Comparison of ENCODE assay signal across 8 cellular contexts in genomic region chr4:105708376-105709080, GRCh38. TPM values are rescaled to one million over a fixed set of nuclear protein-coding genes. Genes with fewer than 3 reads are reported as not detected.
DNase-seq lines count a peak whose midpoint lies in the region; ATAC-seq, FAIRE-seq and TF ChIP-seq lines count a peak whose summit lies in the region.

TSS of gene GSTCD (plus strand) at chr4:105708784. CDS start at chr4:105717614, 8,830 bp downstream.
TSS of gene INTS12 (minus strand) at chr4:105708689. CDS start at chr4:105700005, 8,684 bp downstream.

- no peak for TF ChIP-seq CTCF in WI38 (IDR thresholded peaks at IDR 0.05; ENCODE audit: low read depth, low read length)
- TF ChIP-seq CTCF in bronchial epithelial cell (IDR thresholded peaks at IDR 0.05; ENCODE audit: insufficient read depth, low read length, severe bottlenecking) = no peak

- in situ Hi-C loops in ACHN (cut with HindIII; ENCODE audit: low pct_ligation_motif_present, low pct_unique_long_range_greater_than_20kb, low sequenced_read_pairs) = no loop called here

- FAIRE-seq in bronchial epithelial cell (lab: Jason Lieb, UNC) (peak; percentile 72), small intestine (lab: Jason Lieb, UNC) (no peak)

- peaks cover 2 to 6% of the 10 kb centered on the region in 2 donors for H3K4me1 ChIP-seq in small intestine (ENCODE audit: control insufficient read depth in 2 of 2, insufficient read depth in 1 of 2, low read depth in 1 of 2, low read length in 1 of 2)

- WGBS in small intestine, 3 donors = 0% methylated on average over 58 of the region's 58 CpGs

- H3K36me3 ChIP-seq in bronchial epithelial cell (ENCODE audit: control insufficient read depth, insufficient read depth, low read length) = no peaks in the 10 kb centered on the region
- H3K36me3 ChIP-seq in small intestine (ENCODE audit: control insufficient read depth in 2 of 2, insufficient read depth in 2 of 2, low read length in 2 of 2) = peaks cover 0 to 6% of the 10 kb centered on the region in 2 donors

- ATAC-seq in GM18873 (IDR thresholded peaks at IDR 0.05; ENCODE audit: low FRiP score, unreplicated experiment) (peak; percentile 80), HG03139 (IDR thresholded peaks at IDR 0.05; ENCODE audit: unreplicated experiment) (peak; percentile 80)

- peak within 1 kb of the TSS; percentile 94 for H3K4me3 ChIP-seq in WI38 (ENCODE audit: low read depth, low read length)
- H3K4me3 ChIP-seq in bronchial epithelial cell (ENCODE audit: low read depth, low read length) = peak within 1 kb of the TSS; percentile 55
- peak within 1 kb of the TSS; percentile 85 to 98 for H3K4me3 ChIP-seq in small intestine (ENCODE audit: low read depth in 1 of 2, low read length in 2 of 2)

- H3K27ac ChIP-seq in small intestine (ENCODE audit: low read depth in 1 of 2, low read length in 1 of 2) = peak within 1 kb of the TSS; percentile 90 to 94

- DNase-seq in ACHN = peak; percentile 93
- peak; percentile 93 for DNase-seq in NCI-H2227 (lab: John Stamatoyannopoulos, UW; ENCODE audit: unreplicated experiment)
- peak; percentile 82 for DNase-seq in bronchial epithelial cell (ENCODE audit: low read depth)
- peak; percentile 91 for DNase-seq in iPS-NIHi11 (ENCODE audit: low spot score)
- peak; percentile 95 for DNase-seq in small intestine

- no peaks in the 10 kb centered on the region for H3K9me3 ChIP-seq in small intestine (ENCODE audit: control insufficient read depth, low read depth)

- H3K27me3 ChIP-seq in bronchial epithelial cell (ENCODE audit: control insufficient read depth, insufficient read depth, low read length) (no peaks in the 10 kb centered on the region), small intestine (ENCODE audit: control insufficient read depth in 2 of 2, insufficient read depth in 2 of 2, low read length in 2 of 2) (no peaks in the 10 kb centered on the region)

RNA-seq across cellular contexts. Expression of gene GSTCD, which starts in this region (rescaled TPM):
- 13.7 and 17.1 TPM in 2 replicates for total RNA-seq in bronchial epithelial cell
- 1 to 10 TPM; 1.4 to 5.0 (median 1.6) TPM for polyA plus RNA-seq in small intestine

RNA-seq across cellular contexts. Expression of gene INTS12, which starts in this region (rescaled TPM):
- total RNA-seq in bronchial epithelial cell = 24.7 and 30.0 TPM in 2 replicates
- polyA plus RNA-seq in small intestine = 10 to 100 TPM; 18.9 to 23.0 (median 20.1) TPM

Comparison
In these comparisons a context has a peak if more than half of its experiments do, and no peak if none do; other contexts are left out.
1. Peak in every context shown above with its lines: DNase-seq, ATAC-seq, H3K4me3 ChIP-seq and H3K27ac ChIP-seq.